Comparison of ENCODE assay signal across 28 cellular contexts in the genomic region with DNA sequence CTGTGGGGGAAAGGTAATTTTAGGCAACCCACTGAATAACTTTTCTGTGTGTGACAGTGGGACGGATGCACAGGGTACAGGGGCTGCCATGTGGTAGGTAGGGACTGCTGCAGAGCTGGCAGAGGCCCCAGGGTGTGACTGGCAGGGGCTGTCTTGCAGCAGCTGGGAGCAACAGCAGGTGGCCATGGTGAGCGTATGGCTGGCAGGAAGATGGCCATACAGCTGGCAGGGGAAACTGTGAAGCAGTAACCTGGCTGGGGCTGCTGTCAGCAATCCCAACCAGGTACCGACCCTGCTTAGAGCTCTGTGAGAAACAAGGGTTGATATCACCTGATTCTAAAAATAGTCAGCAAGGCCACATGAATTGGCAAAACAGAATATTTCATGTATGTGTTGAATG.
DNase-seq lines count a peak whose midpoint lies in the region; ATAC-seq and TF ChIP-seq lines count a peak whose summit lies in the region.
"Had no signal": no experiment of that assay in that cellular context is flagged by ENCODE, and none has a peak within 500 bp of the region (broad histone marks: within the 10 kb centered on the region; RNA-seq: fewer than 3 reads in every experiment).

No MANE protein-coding gene starts in this region.

- H3K9ac ChIP-seq in MM.1S (ENCODE audit: low read length), result no peak overlapping the region
- H3K9ac ChIP-seq: GM23248 had no signal

- H3K4me2 ChIP-seq in MM.1S (ENCODE audit: low read depth, low read length), result no peak overlapping the region
- H3K4me2 ChIP-seq: hepatocyte had no signal

- H3K4me1 Mint-ChIP-seq in stimulated activated naive CD8-positive, alpha-beta T cell treated with anti-CD3 and anti-CD28 coated beads, Interleukin-15, amount 100 ng/mL, for 72 hours, result no peaks in the 10 kb centered on the region
- H3K4me1 Mint-ChIP-seq: activated B cell treated with CpG ODN at 0.5 μM for 24 hours; activated naive CD4-positive, alpha-beta T cell treated with anti-CD3 and anti-CD28 coated beads, Interleukin-2, amount 50 U/mL, for 24 hours; activated T-helper 17 cell treated with anti-CD3 and anti-CD28 coated beads, Interleukin-2, amount 50 U/mL, for 72 hours; immature natural killer cell; naive thymus-derived CD8-positive, alpha-beta T cell had no signal

- no peaks in the 10 kb centered on the region for H3K36me3 ChIP-seq in aorta (ENCODE audit: control insufficient read depth in 1 of 2, insufficient read depth in 2 of 2, low read length in 1 of 2)
- no peaks in the 10 kb centered on the region for H3K36me3 ChIP-seq in MM.1S (replicated peaks; ENCODE audit: insufficient read depth, low read length)
- no peaks in the 10 kb centered on the region for H3K36me3 ChIP-seq in stomach
- H3K36me3 ChIP-seq: cardiac muscle cell, esophagus squamous epithelium, right atrium auricular region, tibial nerve had no signal

- TF ChIP-seq CTCF in MM.1S (IDR thresholded peaks at IDR 0.05; ENCODE audit: low read length) (no peak), stomach (IDR thresholded peaks at IDR 0.05) (no peak)

- H3K27me3 Mint-ChIP-seq in stimulated activated naive CD8-positive, alpha-beta T cell treated with anti-CD3 and anti-CD28 coated beads, Interleukin-15, amount 100 ng/mL, for 72 hours, result peaks cover 10% of the 10 kb centered on the region
- H3K27me3 Mint-ChIP-seq: activated B cell treated with CpG ODN at 0.5 μM for 24 hours; activated T-helper 17 cell treated with anti-CD3 and anti-CD28 coated beads, Interleukin-2, amount 50 U/mL, for 72 hours had no signal

- H3K27ac Mint-ChIP-seq in stimulated activated naive CD8-positive, alpha-beta T cell treated with anti-CD3 and anti-CD28 coated beads, Interleukin-15, amount 100 ng/mL, for 72 hours, result no peak overlapping the region
- H3K27ac Mint-ChIP-seq: activated B cell treated with CpG ODN at 0.5 μM for 24 hours; activated naive CD4-positive, alpha-beta T cell treated with anti-CD3 and anti-CD28 coated beads, Interleukin-2, amount 50 U/mL, for 24 hours; activated T-helper 17 cell treated with anti-CD3 and anti-CD28 coated beads, Interleukin-2, amount 50 U/mL, for 72 hours; immature natural killer cell; naive thymus-derived CD8-positive, alpha-beta T cell had no signal

- H3K9me3 Mint-ChIP-seq in stimulated activated naive CD8-positive, alpha-beta T cell treated with anti-CD3 and anti-CD28 coated beads, Interleukin-15, amount 100 ng/mL, for 72 hours, result no peaks in the 10 kb centered on the region
- H3K9me3 Mint-ChIP-seq: activated B cell treated with CpG ODN at 0.5 μM for 24 hours; activated naive CD4-positive, alpha-beta T cell treated with anti-CD3 and anti-CD28 coated beads, Interleukin-2, amount 50 U/mL, for 24 hours; activated T-helper 17 cell treated with anti-CD3 and anti-CD28 coated beads, Interleukin-2, amount 50 U/mL, for 72 hours; immature natural killer cell; naive thymus-derived CD8-positive, alpha-beta T cell had no signal

- H3K27me3 ChIP-seq in aorta (ENCODE audit: control insufficient read depth in 1 of 2, insufficient read depth in 2 of 2, low read length in 1 of 2) (no peaks in the 10 kb centered on the region), MM.1S (replicated peaks; ENCODE audit: insufficient read depth, low read length) (no peaks in the 10 kb centered on the region), stomach (no peaks in the 10 kb centered on the region)
- H3K27me3 ChIP-seq: cardiac muscle cell, esophagus squamous epithelium, hepatocyte, right atrium auricular region, tibial nerve had no signal

- H3K4me3 Mint-ChIP-seq in stimulated activated naive CD8-positive, alpha-beta T cell treated with anti-CD3 and anti-CD28 coated beads, Interleukin-15, amount 100 ng/mL, for 72 hours, result no peak overlapping the region
- H3K4me3 Mint-ChIP-seq: activated B cell treated with CpG ODN at 0.5 μM for 24 hours; activated naive CD4-positive, alpha-beta T cell treated with anti-CD3 and anti-CD28 coated beads, Interleukin-2, amount 50 U/mL, for 24 hours; activated T-helper 17 cell treated with anti-CD3 and anti-CD28 coated beads, Interleukin-2, amount 50 U/mL, for 72 hours; immature natural killer cell; naive thymus-derived CD8-positive, alpha-beta T cell had no signal

- H2AFZ ChIP-seq in MM.1S (ENCODE audit: low read length), result no peak overlapping the region
- H2AFZ ChIP-seq: GM23248, hepatocyte had no signal

- no peak for TF ChIP-seq POLR2A in stomach (IDR thresholded peaks at IDR 0.05)

- intact Hi-C loops in aorta (cut with DNase I) (no loop called here), stomach (cut with DNase I; ENCODE audit: low total_unique reads) (no loop called here), posterior vena cava (cut with DNase I) (no loop called here)

- WGBS in aorta, 2 donors, result 59 to 70% methylated on average over 3 of the region's 3 CpGs
- 71 to 87% (median 74%) methylated on average over 3 of the region's 3 CpGs for WGBS in stomach, 5 donors

- H3K9me3 ChIP-seq in aorta (ENCODE audit: control insufficient read depth, low read length) (peaks cover 2% of the 10 kb centered on the region), MM.1S (replicated peaks; ENCODE audit: insufficient read depth, low read length) (no peaks in the 10 kb centered on the region), stomach (no peaks in the 10 kb centered on the region)
- H3K9me3 ChIP-seq: esophagus squamous epithelium, right atrium auricular region, tibial nerve had no signal

- no peak for TF ChIP-seq EP300 in stomach (IDR thresholded peaks at IDR 0.05)

- H3K9me2 ChIP-seq in MM.1S (replicated peaks; ENCODE audit: insufficient read depth, low read length), result no peaks in the 10 kb centered on the region

- ATAC-seq in stimulated activated naive CD8-positive, alpha-beta T cell treated with anti-CD3 and anti-CD28 coated beads, Interleukin-15, amount 100 ng/mL, for 72 hours, result peak; percentile 37
- ATAC-seq in stimulated activated naive CD8-positive, alpha-beta T cell treated with anti-CD3 and anti-CD28 coated beads, Interleukin-15, Interleukin-2, amounts not matched to agents 100 U/mL and 50 U/mL, for 24 hours, result no peak
- peak; percentile 54 for ATAC-seq in aorta (ENCODE audit: low FRiP score)
- ATAC-seq: activated T-helper 17 cell treated with anti-CD3 and anti-CD28 coated beads, Interleukin-2, amount 50 U/mL, for 72 hours; left lobe of liver; naive thymus-derived CD8-positive, alpha-beta T cell had no signal

- DNase-seq in stimulated activated naive CD8-positive, alpha-beta T cell treated with anti-CD3 and anti-CD28 coated beads, Interleukin-15, amount 100 ng/mL, for 72 hours, result no peak
- no peak for DNase-seq in stimulated activated naive CD8-positive, alpha-beta T cell treated with anti-CD3 and anti-CD28 coated beads, Interleukin-15, Interleukin-2, amounts not matched to agents 100 U/mL and 50 U/mL, for 24 hours
- DNase-seq in NCI-H2171 (lab: John Stamatoyannopoulos, UW), result peak; percentile 33
- DNase-seq in cerebellum (ENCODE audit: low spot score), result peak; percentile 34
- DNase-seq in aorta, result no peak
- no peak for DNase-seq in MM.1S
- no peak for DNase-seq in stomach
- no peak for DNase-seq in posterior vena cava (ENCODE audit: low spot score)
- DNase-seq: activated B cell treated with CpG ODN at 0.5 μM for 24 hours; activated CD4-positive, alpha-beta T cell treated with anti-CD3 and anti-CD28 coated beads, Interleukin-2, amount 50 U/mL, for 48 hours; activated CD8-positive, alpha-beta memory T cell treated with anti-CD3 and anti-CD28 coated beads, Interleukin-2, amount 50 U/mL, for 4 hours; Calu3; esophagus squamous epithelium; GM23248; immature natural killer cell; mesendoderm; naive thymus-derived CD8-positive, alpha-beta T cell; NCI-H1436 treated with DMSO at 0.1 percent for 48 hours; NCI-H510A treated with DMSO at 0.1 percent for 48 hours; T1000 had no signal

- H3K27ac ChIP-seq in aorta (ENCODE audit: low read depth in 1 of 2, low read length in 2 of 2) (no peak overlapping the region), MM.1S (ENCODE audit: low read length) (no peak overlapping the region), stomach (no peak overlapping the region)
- H3K27ac ChIP-seq: cardiac muscle cell, esophagus squamous epithelium, GM23248, hepatocyte, right atrium auricular region, RWPE1, tibial nerve had no signal

- no peaks in the 10 kb centered on the region for H3K79me2 ChIP-seq in MM.1S (ENCODE audit: low read length)
- H3K79me2 ChIP-seq: hepatocyte had no signal

- H3K4me3 ChIP-seq in aorta (ENCODE audit: low read length in 2 of 2), result no peak overlapping the region
- H3K4me3 ChIP-seq in MM.1S (ENCODE audit: low read length), result no peak overlapping the region
- no peak overlapping the region for H3K4me3 ChIP-seq in stomach
- H3K4me3 ChIP-seq: cardiac muscle cell, esophagus squamous epithelium, GM23248, hepatocyte, right atrium auricular region, tibial nerve had no signal

- no peaks in the 10 kb centered on the region for H3F3A ChIP-seq in MM.1S (ENCODE audit: insufficient read depth, low read length)

- H3K4me1 ChIP-seq in aorta (ENCODE audit: control insufficient read depth in 1 of 2, insufficient read depth in 2 of 2, low read length in 2 of 2) (no peaks in the 10 kb centered on the region), MM.1S (ENCODE audit: low read length) (no peaks in the 10 kb centered on the region), stomach (no peaks in the 10 kb centered on the region)
- H3K4me1 ChIP-seq: esophagus squamous epithelium, right atrium auricular region had no signal

- no peaks in the 10 kb centered on the region for H4K20me1 ChIP-seq in MM.1S (ENCODE audit: insufficient read depth, low read length)

Comparison
In these comparisons a context has a peak if more than half of its experiments do, and no peak if none do; other contexts are left out.
1. DNase-seq: peak in NCI-H2171 (single experiment) and cerebellum (single experiment); none in stimulated activated naive CD8-positive, alpha-beta T cell treated with anti-CD3 and anti-CD28 coated beads, Interleukin-15, amount 100 ng/mL, for 72 hours (0 of 2), stimulated activated naive CD8-positive, alpha-beta T cell treated with anti-CD3 and anti-CD28 coated beads, Interleukin-15, Interleukin-2, amounts not matched to agents 100 U/mL and 50 U/mL, for 24 hours (single experiment), aorta (0 of 2), MM.1S (single experiment), stomach (single experiment) and posterior vena cava (single experiment).